ENCODE assay signal across 9 cellular contexts in genomic region chr4:55399581-55399980, GRCh38. TPM values are rescaled to one million over a fixed set of nuclear protein-coding genes. Genes with fewer than 3 reads are reported as not detected.
A peak's percentile ranks its signal among the peaks of the same experiment; 100 is the strongest.
DNase-seq lines count a peak whose midpoint lies in the region; ATAC-seq and TF ChIP-seq lines count a peak whose summit lies in the region.
"Had no signal": no experiment of that assay in that cellular context is flagged by ENCODE, and none has a peak within 500 bp of the region (broad histone marks: within the 10 kb centered on the region; RNA-seq: fewer than 3 reads in every experiment).

No MANE protein-coding gene starts in this region.

- H3K9me3 Mint-ChIP-seq in T-helper 2 cell treated with Interferon-gamma antibody and Interleukin-4, amounts not matched to agents 5 μg/mL and 100 μg/mL, for 36 hours = no peaks in the 10 kb centered on the region
- H3K9me3 Mint-ChIP-seq in stimulated activated naive CD8-positive, alpha-beta T cell treated with anti-CD3 and anti-CD28 coated beads, Interleukin-15, amount 100 ng/mL, for 72 hours = no peaks in the 10 kb centered on the region

- peaks cover 2% of the 10 kb centered on the region for H4K20me1 ChIP-seq in fibroblast of lung (ENCODE audit: control insufficient read depth, extremely low read depth, insufficient read depth, low read length)

- H3K27me3 ChIP-seq in fibroblast of lung (ENCODE audit: control insufficient read depth, insufficient read depth, low read length) = no peaks in the 10 kb centered on the region

- no peaks in the 10 kb centered on the region for H3K9me3 ChIP-seq in fibroblast of lung (ENCODE audit: control insufficient read depth, insufficient read depth, low read depth, low read length)
- H3K9me3 ChIP-seq: mucosa of descending colon had no signal

- H3K27ac ChIP-seq in fibroblast of lung (ENCODE audit: insufficient read depth, low read length) = no peak overlapping the region

- H3K79me2 ChIP-seq in fibroblast of lung (ENCODE audit: control insufficient read depth, insufficient read depth, low read length) = peaks cover 77% of the 10 kb centered on the region

- peak overlapping the region; percentile 77 for H3K4me2 ChIP-seq in fibroblast of lung (ENCODE audit: extremely low read depth, insufficient read depth, low read length)

- H3K4me3 Mint-ChIP-seq in T-helper 2 cell treated with Interferon-gamma antibody and Interleukin-4, amounts not matched to agents 5 μg/mL and 100 μg/mL, for 36 hours = peak overlapping the region; percentile 95
- H3K4me3 Mint-ChIP-seq in stimulated activated naive CD8-positive, alpha-beta T cell treated with anti-CD3 and anti-CD28 coated beads, Interleukin-15, amount 100 ng/mL, for 72 hours = peak overlapping the region; percentile 97 to 98

- H3K4me1 Mint-ChIP-seq in T-helper 2 cell treated with Interferon-gamma antibody and Interleukin-4, amounts not matched to agents 5 μg/mL and 100 μg/mL, for 36 hours (ENCODE audit: low read depth) = peaks cover 35% of the 10 kb centered on the region
- H3K4me1 Mint-ChIP-seq in stimulated activated naive CD8-positive, alpha-beta T cell treated with anti-CD3 and anti-CD28 coated beads, Interleukin-15, amount 100 ng/mL, for 72 hours = peaks cover 61% of the 10 kb centered on the region

- no peak overlapping the region for H2AFZ ChIP-seq in fibroblast of lung (ENCODE audit: low read length)

- no peak overlapping the region for H3K9ac ChIP-seq in fibroblast of lung (ENCODE audit: insufficient read depth, low read length)

- ATAC-seq in stimulated activated naive CD8-positive, alpha-beta T cell treated with anti-CD3 and anti-CD28 coated beads, Interleukin-15, amount 100 ng/mL, for 72 hours = no peak
- no peak for ATAC-seq in HG03097 (IDR thresholded peaks at IDR 0.05; ENCODE audit: low FRiP score, unreplicated experiment)
- ATAC-seq: mucosa of descending colon had no signal

- peaks cover 7% of the 10 kb centered on the region for H3K4me1 ChIP-seq in fibroblast of lung (ENCODE audit: control insufficient read depth, extremely low read depth, insufficient read depth, low read length)

- H3K4me3 ChIP-seq in WI38 (ENCODE audit: low read depth, low read length) = peak overlapping the region; percentile 92
- peak overlapping the region; percentile 60 to 98 (median 90) for H3K4me3 ChIP-seq in fibroblast of lung (replicated peaks in 1 of 4; ENCODE audit: control extremely low read depth in 1 of 4, insufficient read depth in 1 of 4, low read depth in 3 of 4, low read length in 4 of 4)
- H3K4me3 ChIP-seq: mucosa of descending colon had no signal

- TF ChIP-seq CTCF in WI38 (IDR thresholded peaks at IDR 0.05; ENCODE audit: low read depth, low read length) = no peak
- TF ChIP-seq CTCF in fibroblast of lung (conservative IDR thresholded peaks at IDR 0.05 in 1 of 2, IDR thresholded peaks at IDR 0.05 in 1 of 2; ENCODE audit: low read depth in 1 of 2, low read length in 2 of 2) = no peak

- H3K36me3 Mint-ChIP-seq in T-helper 2 cell treated with Interferon-gamma antibody and Interleukin-4, amounts not matched to agents 5 μg/mL and 100 μg/mL, for 36 hours (ENCODE audit: low read depth) = peaks cover 36% of the 10 kb centered on the region

- DNase-seq in T-helper 2 cell treated with Interferon-gamma antibody and Interleukin-4, amounts not matched to agents 5 μg/mL and 100 μg/mL, for 36 hours (ENCODE audit: low spot score) = no peak
- no peak for DNase-seq in T-helper 2 cell
- DNase-seq in fibroblast of lung (ENCODE audit: low read depth in 2 of 2) = no peak
- no peak for DNase-seq in stimulated activated naive CD8-positive, alpha-beta T cell treated with anti-CD3 and anti-CD28 coated beads, Interleukin-15, amount 100 ng/mL, for 72 hours
- no peak for DNase-seq in stimulated activated CD4-positive, alpha-beta T cell treated with anti-CD3 and anti-CD28 coated beads, Interleukin-4, amount 100 ng/mL, for 24 hours
- DNase-seq in NCI-H2029 (lab: John Stamatoyannopoulos, UW) = no peak
- DNase-seq: mucosa of descending colon had no signal

- peaks cover 6% of the 10 kb centered on the region for H3K36me3 ChIP-seq in fibroblast of lung (ENCODE audit: control insufficient read depth, insufficient read depth, low read length)

- H3K27ac Mint-ChIP-seq in T-helper 2 cell treated with Interferon-gamma antibody and Interleukin-4, amounts not matched to agents 5 μg/mL and 100 μg/mL, for 36 hours = no peak overlapping the region
- no peak overlapping the region for H3K27ac Mint-ChIP-seq in stimulated activated naive CD8-positive, alpha-beta T cell treated with anti-CD3 and anti-CD28 coated beads, Interleukin-15, amount 100 ng/mL, for 72 hours

- no peaks in the 10 kb centered on the region for H3K27me3 Mint-ChIP-seq in T-helper 2 cell treated with Interferon-gamma antibody and Interleukin-4, amounts not matched to agents 5 μg/mL and 100 μg/mL, for 36 hours (ENCODE audit: low read depth)
- no peaks in the 10 kb centered on the region for H3K27me3 Mint-ChIP-seq in stimulated activated naive CD8-positive, alpha-beta T cell treated with anti-CD3 and anti-CD28 coated beads, Interleukin-15, amount 100 ng/mL, for 72 hours

RNA-seq across cellular contexts. Expression of gene TMEM165, which starts 3.8 kb away (rescaled TPM):
- 98.9 and 108 TPM in 2 replicates for total RNA-seq in fibroblast of lung
- polyA plus RNA-seq in fibroblast of lung = 103 and 183 TPM in 2 replicates
- 71.1 and 102 TPM in 2 replicates for polyA plus RNA-seq in fibroblast of lung (2012)
- polyA minus RNA-seq in fibroblast of lung (ENCODE audit: low replicate concordance) = 137 and 166 TPM in 2 replicates

RNA-seq across cellular contexts. Expression of gene SRD5A3, which starts 53.5 kb away (rescaled TPM):
- 4.6 and 5.0 TPM in 2 replicates for total RNA-seq in fibroblast of lung
- polyA plus RNA-seq in fibroblast of lung = 12.3 and 14.3 TPM in 2 replicates
- 12.6 and 15.7 TPM in 2 replicates for polyA plus RNA-seq in fibroblast of lung (2012)
- 22.0 and 22.2 TPM in 2 replicates for polyA minus RNA-seq in fibroblast of lung (ENCODE audit: low replicate concordance)
